Comparison of ENCODE assay signal across 3 cellular contexts in the genomic region with DNA sequence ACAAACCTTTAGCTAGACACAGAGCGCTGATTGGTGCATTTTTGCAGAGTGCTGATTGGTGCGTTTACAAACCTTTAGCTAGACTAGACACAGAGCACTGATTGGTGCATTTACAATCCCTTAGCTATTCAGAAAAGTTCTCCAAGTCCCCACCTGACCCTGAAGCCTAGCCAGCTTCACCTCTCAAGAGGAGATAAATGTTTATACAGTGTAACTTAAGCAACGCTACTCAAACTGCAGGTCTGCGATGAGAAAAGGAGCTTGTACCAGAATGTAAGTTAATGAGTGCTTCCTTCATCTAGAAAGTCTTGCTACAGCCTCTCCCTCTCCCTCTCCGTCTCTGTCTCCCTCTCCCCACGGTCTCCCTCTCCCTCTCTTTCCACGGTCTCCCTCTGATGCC. TPM values are rescaled to one million over a fixed set of nuclear protein-coding genes. Genes with fewer than 3 reads are reported as not detected.
"Had no signal": no experiment of that assay in that cellular context is flagged by ENCODE, and none has a peak within 500 bp of the region (broad histone marks: within the 10 kb centered on the region; RNA-seq: fewer than 3 reads in every experiment).

No MANE protein-coding gene starts in this region.

RNA-seq across cellular contexts. Expression of a gene that starts 5.5 kb away (rescaled TPM):
- total RNA-seq: HepG2, HFFc6, HT1080 had no signal
- polyA plus RNA-seq: HepG2 had no signal
